ENCODE assay signal across 22 cellular contexts in genomic region chr14:49951946-49952345, GRCh38. TPM values are rescaled to one million over a fixed set of nuclear protein-coding genes. Genes with fewer than 3 reads are reported as not detected.
DNase-seq lines count a peak whose midpoint lies in the region; ATAC-seq, FAIRE-seq and TF ChIP-seq lines count a peak whose summit lies in the region.
"Had no signal": no experiment of that assay in that cellular context is flagged by ENCODE, and none has a peak within 500 bp of the region (broad histone marks: within the 10 kb centered on the region; RNA-seq: fewer than 3 reads in every experiment).

No MANE protein-coding gene starts in this region.

- POLR2A ChIA-PET in OCI-LY7 (lab: Charles Lee): interaction anchor here (0.6 to 5.4 kb wide), 4 partner anchors 12 to 48 kb away, joined by 3 to 28 read pairs (median 8); no protein-coding TSS in a partner anchor

- no peaks in the 10 kb centered on the region for H3K27me3 ChIP-seq in endodermal cell (ENCODE audit: control insufficient read depth, insufficient read depth, low read length, poor library complexity, severe bottlenecking)
- no peaks in the 10 kb centered on the region for H3K27me3 ChIP-seq in small intestine (ENCODE audit: control insufficient read depth in 2 of 2, insufficient read depth in 2 of 2, low read length in 2 of 2)
- H3K27me3 ChIP-seq: adrenal gland, brain microvascular endothelial cell, gastroesophageal sphincter, right lobe of liver had no signal

- DNase-seq in DMS79 (lab: John Stamatoyannopoulos, UW) (peak; percentile 53), OCI-LY7 (ENCODE audit: low spot score) (no peak), endodermal cell (peak; percentile 10), small intestine (peak; percentile 82), NOMO-1 treated with DMSO at 0.1 percent for 48 hours (lab: John Stamatoyannopoulos, UW; ENCODE audit: unreplicated experiment) (no peak), GM19239 (ENCODE audit: insufficient read length, low spot score) (no peak)
- DNase-seq in activated effector memory CD4-positive, alpha-beta T cell treated with Interleukin-2 at 50 U/mL for 16 hours: no peak
- DNase-seq: activated CD4-positive, alpha-beta memory T cell treated with anti-CD3 and anti-CD28 coated beads for 36 hours; activated effector memory CD4-positive, alpha-beta T cell treated with anti-CD3 and anti-CD28 coated beads, Interleukin-2, amount 50 U/mL, for 16 hours; brain microvascular endothelial cell; cortex of kidney; HCEC 1CT; NCI-H2081; NCI-H446; right lobe of liver had no signal

- H3K27ac Mint-ChIP-seq in endodermal cell: no peak overlapping the region
- H3K27ac Mint-ChIP-seq: activated CD4-positive, alpha-beta memory T cell treated with anti-CD3 and anti-CD28 coated beads for 36 hours had no signal

- H3K36me3 Mint-ChIP-seq in endodermal cell (ENCODE audit: low read depth): no peaks in the 10 kb centered on the region
- H3K36me3 Mint-ChIP-seq: activated CD4-positive, alpha-beta memory T cell treated with anti-CD3 and anti-CD28 coated beads for 36 hours had no signal

- H3K4me2 ChIP-seq in OCI-LY7 (ENCODE audit: low read length): no peak overlapping the region

- no peaks in the 10 kb centered on the region for H3K79me2 ChIP-seq in OCI-LY7 (ENCODE audit: insufficient read depth, low read depth, low read length)

- no peak overlapping the region for H3K9ac ChIP-seq in endodermal cell (ENCODE audit: extremely low read depth, low read length, poor library complexity, severe bottlenecking)

- intact Hi-C loops in OCI-LY7 (cut with micrococcal nuclease; ENCODE audit: unreplicated experiment): no loop called here

- no peak for FAIRE-seq in small intestine (lab: Jason Lieb, UNC)
- no peak for FAIRE-seq in GM19239 (lab: Jason Lieb, UNC)
- FAIRE-seq: GM12891, HepG2 had no signal

- no peaks in the 10 kb centered on the region for H3K9me3 ChIP-seq in OCI-LY7 (ENCODE audit: low read length)
- H3K9me3 ChIP-seq in endodermal cell (ENCODE audit: control insufficient read depth, low read length): no peaks in the 10 kb centered on the region
- no peaks in the 10 kb centered on the region for H3K9me3 ChIP-seq in small intestine (ENCODE audit: control insufficient read depth, low read depth)
- H3K9me3 ChIP-seq: adrenal gland, gastroesophageal sphincter, right lobe of liver had no signal

- ATAC-seq in GM21390 (IDR thresholded peaks at IDR 0.05; ENCODE audit: unreplicated experiment): no peak
- ATAC-seq: activated CD4-positive, CD25-positive, alpha-beta regulatory T cell treated with anti-CD3 and anti-CD28 coated beads, Interleukin-2, amount 50 U/mL, for 24 hours; gastroesophageal sphincter; HepG2; right lobe of liver had no signal

- 100% methylated on average over 1 of the region's 1 CpG; no CpG with 5 or more reads in 1 of the 2 experiments for WGBS in endodermal cell (ENCODE audit: insufficient coverage in 1 of 2, insufficient read length in 1 of 2), 2 experiments
- 70 to 89% (median 81%) methylated on average over 1 of the region's 1 CpG for WGBS in small intestine, 3 donors

- no peaks in the 10 kb centered on the region for H3K27me3 Mint-ChIP-seq in endodermal cell (ENCODE audit: insufficient read depth)
- H3K27me3 Mint-ChIP-seq: activated CD4-positive, alpha-beta memory T cell treated with anti-CD3 and anti-CD28 coated beads for 36 hours had no signal

- H3K27ac ChIP-seq in OCI-LY7 (ENCODE audit: low read depth, low read length, poor library complexity, severe bottlenecking) (no peak overlapping the region), endodermal cell (ENCODE audit: low read depth, low read length) (no peak overlapping the region), small intestine (ENCODE audit: low read depth in 1 of 2, low read length in 1 of 2) (peak overlapping the region in 1 of 2 donors; percentile 76)
- H3K27ac ChIP-seq: adrenal gland, brain microvascular endothelial cell, gastroesophageal sphincter, right lobe of liver had no signal

- no peaks in the 10 kb centered on the region for H3K36me3 ChIP-seq in OCI-LY7 (ENCODE audit: insufficient read depth, low read length)
- H3K36me3 ChIP-seq in endodermal cell (ENCODE audit: control insufficient read depth, insufficient read depth, low read length): no peaks in the 10 kb centered on the region
- no peaks in the 10 kb centered on the region for H3K36me3 ChIP-seq in small intestine (ENCODE audit: control insufficient read depth in 2 of 2, insufficient read depth in 2 of 2, low read length in 2 of 2)
- H3K36me3 ChIP-seq: adrenal gland, brain microvascular endothelial cell, gastroesophageal sphincter, right lobe of liver had no signal

- H3K9me3 Mint-ChIP-seq in endodermal cell: no peaks in the 10 kb centered on the region
- H3K9me3 Mint-ChIP-seq: activated CD4-positive, alpha-beta memory T cell treated with anti-CD3 and anti-CD28 coated beads for 36 hours; neural crest cell had no signal

- H3K4me1 Mint-ChIP-seq in endodermal cell: no peaks in the 10 kb centered on the region
- H3K4me1 Mint-ChIP-seq: neural crest cell had no signal

- CTCF ChIA-PET in OCI-LY7 (lab: Charles Lee; ENCODE audit: unreplicated experiment): interaction anchor here (0.5 kb wide), 1 partner anchor 85 kb away, joined by 3 read pairs; no protein-coding TSS in a partner anchor

- H3K9me2 ChIP-seq in OCI-LY7 (ENCODE audit: insufficient read depth, low read length): no peaks in the 10 kb centered on the region

- peak overlapping the region; percentile 64; the same call in 1 of the 2 replicates for H2AFZ ChIP-seq in OCI-LY7 (ENCODE audit: low read length)

- TF ChIP-seq CTCF in OCI-LY7 (conservative IDR thresholded peaks at IDR 0.05; ENCODE audit: low read length) (no peak), endodermal cell (conservative IDR thresholded peaks at IDR 0.05) (no peak)

- H4K20me1 ChIP-seq in OCI-LY7 (ENCODE audit: insufficient read depth, low read length): no peaks in the 10 kb centered on the region

- H3K4me3 ChIP-seq in OCI-LY7 (ENCODE audit: low read depth, low read length, poor library complexity, severe bottlenecking) (no peak overlapping the region), endodermal cell (ENCODE audit: low read length) (no peak overlapping the region), small intestine (ENCODE audit: low read depth in 1 of 2, low read length in 2 of 2) (no peak overlapping the region)
- H3K4me3 ChIP-seq: adrenal gland, gastroesophageal sphincter, right lobe of liver had no signal

- no TSS peak for BruUV-seq in OCI-LY7 (replicated peaks; lab: Mats Ljungman, UMichigan)

- H3K4me1 ChIP-seq in OCI-LY7 (ENCODE audit: insufficient read depth, low read length, poor library complexity, severe bottlenecking) (peaks cover 24% of the 10 kb centered on the region), endodermal cell (ENCODE audit: control insufficient read depth, insufficient read depth, low read length) (no peaks in the 10 kb centered on the region), small intestine (ENCODE audit: control insufficient read depth in 2 of 2, insufficient read depth in 1 of 2, low read depth in 1 of 2, low read length in 1 of 2) (peaks cover 0 to 10% of the 10 kb centered on the region in 2 donors)
- H3K4me1 ChIP-seq: adrenal gland had no signal

- no peak overlapping the region for H3K4me3 Mint-ChIP-seq in endodermal cell
- H3K4me3 Mint-ChIP-seq: activated CD4-positive, alpha-beta memory T cell treated with anti-CD3 and anti-CD28 coated beads for 36 hours; neural crest cell had no signal

RNA-seq across cellular contexts. Expression of gene ARF6, which starts 59.1 kb away (rescaled TPM):
- total RNA-seq in OCI-LY7 (2014; rRNA removed; shearing (Covaris generic)): 47.6 and 51.0 TPM in 2 replicates
- total RNA-seq in OCI-LY7 (2022) (69.1 and 73.0 TPM in 2 replicates), endodermal cell (10 to 100 TPM; 45.2 to 46.7 TPM)
- 33.8 TPM for polyA plus RNA-seq in endodermal cell (2013, experiment 1 of 2)
- 35.7 TPM for polyA plus RNA-seq in endodermal cell (2013, experiment 2 of 2)
- 10 to 100 TPM; 51.9 to 65.4 (median 64.6) TPM for polyA plus RNA-seq in small intestine

Comparison
In these comparisons a context has a peak if more than half of its experiments do, and no peak if none do; other contexts are left out.
1. DNase-seq: peak in DMS79 (single experiment), endodermal cell (single experiment) and small intestine (single experiment); none in OCI-LY7 (single experiment), NOMO-1 treated with DMSO at 0.1 percent for 48 hours (single experiment), activated effector memory CD4-positive, alpha-beta T cell treated with Interleukin-2 at 50 U/mL for 16 hours (single experiment) and GM19239 (single experiment).